Comparison of ENCODE assay signal across 1 cellular context in genomic region chr21:34984356-34984755, GRCh38.
TF ChIP-seq lines count a peak whose summit lies in the region.

No MANE protein-coding gene starts in this region.

TF ChIP-seq in SK-N-SH, 30 proteins besides CTCF, POLR2A, EP300 and RAD21 (continued from another document):
- no peak for TF ChIP-seq TAF1 (IDR thresholded peaks at IDR 0.05; ENCODE audit: borderline replicate concordance, low read depth, low read length)
- TF ChIP-seq NFIC (IDR thresholded peaks at IDR 0.05; ENCODE audit: borderline replicate concordance): no peak
- no peak for TF ChIP-seq EZH2phosphoT487 (IDR thresholded peaks at IDR 0.05; ENCODE audit: borderline replicate concordance, low read depth)
- no peak for TF ChIP-seq REST (IDR thresholded peaks at IDR 0.05; ENCODE audit: low read depth, low read length)
- TF ChIP-seq RXRA (IDR thresholded peaks at IDR 0.05; ENCODE audit: borderline replicate concordance, low read depth): no peak
- TF ChIP-seq FOXJ3 (CRISPR knock-in tag; IDR thresholded peaks at IDR 0.05): no peak
- TF ChIP-seq POLR2AphosphoS5 (IDR thresholded peaks at IDR 0.05; ENCODE audit: low read depth, low read length): no peak
- no peak for TF ChIP-seq MAX (IDR thresholded peaks at IDR 0.05; ENCODE audit: low read depth)
- TF ChIP-seq SIN3A (IDR thresholded peaks at IDR 0.05; ENCODE audit: borderline replicate concordance, low read depth, low read length): no peak
- no peak for TF ChIP-seq FOSL2 (IDR thresholded peaks at IDR 0.05; ENCODE audit: borderline replicate concordance, low read depth)
- TF ChIP-seq CHD2 (IDR thresholded peaks at IDR 0.05; ENCODE audit: low read length, partially characterized antibody): no peak
- TF ChIP-seq ELF1 (IDR thresholded peaks at IDR 0.05): no peak
- TF ChIP-seq IRF3 (IDR thresholded peaks at IDR 0.05; ENCODE audit: low read depth, low read length): no peak
- no peak for TF ChIP-seq PBX3 (IDR thresholded peaks at IDR 0.05)
